8 cellular contexts compared by ENCODE assay signal in the genomic region with DNA sequence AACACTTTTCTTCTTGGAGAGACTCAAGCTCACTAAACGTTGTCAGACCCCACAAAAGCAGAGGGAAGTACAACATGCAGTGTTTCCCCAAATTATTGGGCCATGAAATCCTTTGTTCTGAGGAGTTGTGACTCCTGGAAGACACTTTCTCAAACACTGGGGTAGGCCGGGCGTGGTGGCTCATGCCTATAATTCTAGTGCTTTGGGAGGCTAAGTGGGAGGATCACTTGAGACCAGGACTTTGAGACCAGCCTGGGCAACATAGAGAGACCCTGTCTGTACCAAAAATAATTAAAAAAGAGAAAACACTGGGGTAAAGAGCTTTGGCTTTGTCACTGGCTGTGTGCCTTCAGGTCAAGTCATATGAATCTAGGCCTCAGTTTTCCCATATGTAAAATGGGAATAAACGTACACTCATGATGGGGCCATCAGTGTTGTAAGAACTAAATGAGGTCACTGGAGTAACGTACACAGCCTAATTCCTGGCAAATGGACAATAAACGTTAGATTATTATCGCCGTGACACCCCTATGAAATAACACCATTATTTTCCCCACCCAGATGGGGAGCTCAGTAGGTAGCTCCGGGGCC.
DNase-seq lines count a peak whose midpoint lies in the region; ATAC-seq and TF ChIP-seq lines count a peak whose summit lies in the region.

No MANE protein-coding gene starts in this region.

- CTCF ChIA-PET in activated CD8-positive, alpha-beta memory T cell treated with anti-CD3 and anti-CD28 coated beads, Interleukin-2, amount 10 ng/mL, durations not matched to agents 7 days and 5 days (lab: Charles Lee), result interaction anchor here (0.7 to 4.1 kb wide), 36 partner anchors 9 to 1410 kb away, joined by 3 to 97 read pairs (median 5); a partner anchor contains a TSS

- TF ChIP-seq CTCF in left lung (IDR thresholded peaks at IDR 0.05), result no peak
- TF ChIP-seq CTCF in thoracic aorta (IDR thresholded peaks at IDR 0.05), result no peak

- no peak for DNase-seq in activated CD8-positive, alpha-beta memory T cell treated with anti-CD3 and anti-CD28 coated beads, Interleukin-2, amount 10 ng/mL, durations not matched to agents 7 days and 5 days
- DNase-seq in activated CD8-positive, alpha-beta memory T cell treated with anti-CD3 and anti-CD28 coated beads for 24 hours, result no peak
- DNase-seq in activated naive CD8-positive, alpha-beta T cell treated with anti-CD3 and anti-CD28 coated beads, Interleukin-2, amount 10 ng/mL, durations not matched to agents 7 days and 5 days, result no peak
- DNase-seq in left lung (no peak), thoracic aorta (ENCODE audit: low spot score) (no peak), amygdala (lab: John Stamatoyannopoulos, UW) (no peak), SKM-1 treated with dmso at 0.1 percent for 144 hours (lab: John Stamatoyannopoulos, UW; ENCODE audit: unreplicated experiment) (no peak)

- H3K4me3 Mint-ChIP-seq in activated CD8-positive, alpha-beta memory T cell treated with anti-CD3 and anti-CD28 coated beads, Interleukin-2, amount 10 ng/mL, durations not matched to agents 7 days and 5 days, result peak overlapping the region; percentile 68
- peak overlapping the region; percentile 81 for H3K4me3 Mint-ChIP-seq in activated naive CD8-positive, alpha-beta T cell treated with anti-CD3 and anti-CD28 coated beads, Interleukin-2, amount 10 ng/mL, durations not matched to agents 7 days and 5 days

- peaks cover 10% of the 10 kb centered on the region for H3K27me3 Mint-ChIP-seq in activated CD8-positive, alpha-beta memory T cell treated with anti-CD3 and anti-CD28 coated beads, Interleukin-2, amount 10 ng/mL, durations not matched to agents 7 days and 5 days
- no peaks in the 10 kb centered on the region for H3K27me3 Mint-ChIP-seq in activated naive CD8-positive, alpha-beta T cell treated with anti-CD3 and anti-CD28 coated beads, Interleukin-2, amount 10 ng/mL, durations not matched to agents 7 days and 5 days

- peaks cover 16% of the 10 kb centered on the region for H3K4me1 Mint-ChIP-seq in activated CD8-positive, alpha-beta memory T cell treated with anti-CD3 and anti-CD28 coated beads, Interleukin-2, amount 10 ng/mL, durations not matched to agents 7 days and 5 days
- peaks cover 21% of the 10 kb centered on the region for H3K4me1 Mint-ChIP-seq in activated naive CD8-positive, alpha-beta T cell treated with anti-CD3 and anti-CD28 coated beads, Interleukin-2, amount 10 ng/mL, durations not matched to agents 7 days and 5 days

- H3K36me3 ChIP-seq in left lung (no peaks in the 10 kb centered on the region), thoracic aorta (no peaks in the 10 kb centered on the region)

- POLR2A ChIA-PET in activated naive CD8-positive, alpha-beta T cell treated with anti-CD3 and anti-CD28 coated beads, Interleukin-2, amount 10 ng/mL, durations not matched to agents 7 days and 5 days (lab: Charles Lee), result interaction anchor here (0.6 kb wide), 1 partner anchor 36 kb away, joined by 4 read pairs; no protein-coding TSS in a partner anchor

- no peak overlapping the region for H3K27ac ChIP-seq in left lung
- no peak overlapping the region for H3K27ac ChIP-seq in thoracic aorta

- no peaks in the 10 kb centered on the region for H3K36me3 Mint-ChIP-seq in activated CD8-positive, alpha-beta memory T cell treated with anti-CD3 and anti-CD28 coated beads, Interleukin-2, amount 10 ng/mL, durations not matched to agents 7 days and 5 days
- no peaks in the 10 kb centered on the region for H3K36me3 Mint-ChIP-seq in activated naive CD8-positive, alpha-beta T cell treated with anti-CD3 and anti-CD28 coated beads, Interleukin-2, amount 10 ng/mL, durations not matched to agents 7 days and 5 days

- H3K27ac Mint-ChIP-seq in activated CD8-positive, alpha-beta memory T cell treated with anti-CD3 and anti-CD28 coated beads, Interleukin-2, amount 10 ng/mL, durations not matched to agents 7 days and 5 days, result no peak overlapping the region
- H3K27ac Mint-ChIP-seq in activated naive CD8-positive, alpha-beta T cell treated with anti-CD3 and anti-CD28 coated beads, Interleukin-2, amount 10 ng/mL, durations not matched to agents 7 days and 5 days, result no peak overlapping the region

- intact Hi-C loops in left lung (cut with DNase I), result loop anchor here in 1 of 2 donors (5.0 kb wide), 1 partner anchor 306 kb away; no protein-coding TSS in a partner anchor

- peak overlapping the region; percentile 53 to 56 for H3K4me3 ChIP-seq in left lung
- peak overlapping the region; percentile 77 for H3K4me3 ChIP-seq in thoracic aorta

- peaks cover 0 to 8% of the 10 kb centered on the region in 2 donors for H3K4me1 ChIP-seq in left lung
- peaks cover 0 to 20% of the 10 kb centered on the region in 2 donors for H3K4me1 ChIP-seq in thoracic aorta (ENCODE audit: control insufficient read depth in 1 of 2, low read depth in 2 of 2)

- no peaks in the 10 kb centered on the region for H3K27me3 ChIP-seq in left lung
- no peaks in the 10 kb centered on the region for H3K27me3 ChIP-seq in thoracic aorta (replicated peaks; ENCODE audit: insufficient read depth)

- no peak for ATAC-seq in activated CD8-positive, alpha-beta memory T cell treated with anti-CD3 and anti-CD28 coated beads, Interleukin-2, amount 10 ng/mL, durations not matched to agents 7 days and 5 days
- ATAC-seq in activated naive CD8-positive, alpha-beta T cell treated with anti-CD3 and anti-CD28 coated beads, Interleukin-2, amount 10 ng/mL, durations not matched to agents 7 days and 5 days (ENCODE audit: low read depth), result no peak
- ATAC-seq in left lung (no peak), thoracic aorta (ENCODE audit: insufficient number of reproducible peaks, low FRiP score, low read depth) (no peak), HG02852 (IDR thresholded peaks at IDR 0.05; ENCODE audit: unreplicated experiment) (no peak)

- H3K9me3 Mint-ChIP-seq in activated CD8-positive, alpha-beta memory T cell treated with anti-CD3 and anti-CD28 coated beads, Interleukin-2, amount 10 ng/mL, durations not matched to agents 7 days and 5 days (ENCODE audit: low read depth), result no peaks in the 10 kb centered on the region
- H3K9me3 Mint-ChIP-seq in activated naive CD8-positive, alpha-beta T cell treated with anti-CD3 and anti-CD28 coated beads, Interleukin-2, amount 10 ng/mL, durations not matched to agents 7 days and 5 days, result no peaks in the 10 kb centered on the region

- H3K9me3 ChIP-seq in left lung (no peaks in the 10 kb centered on the region), thoracic aorta (no peaks in the 10 kb centered on the region)
